8 cellular contexts compared by ENCODE assay signal in genomic region chr12:57487055-57487596, GRCh38. TPM values are rescaled to one million over a fixed set of nuclear protein-coding genes. Genes with fewer than 3 reads are reported as not detected.
DNase-seq lines count a peak whose midpoint lies in the region; ATAC-seq and TF ChIP-seq lines count a peak whose summit lies in the region.

No MANE protein-coding gene starts in this region.

- H3K4me1 Mint-ChIP-seq in MCF 10A (ENCODE audit: insufficient read depth, unreplicated experiment) (peaks cover 20% of the 10 kb centered on the region), nephron (peaks cover 19% of the 10 kb centered on the region)

- TF ChIP-seq CTCF in AG04450 (IDR thresholded peaks at IDR 0.05; ENCODE audit: low read depth, low read length) (no peak), MCF 10A (IDR thresholded peaks at IDR 0.05; ENCODE audit: unreplicated experiment) (no peak), nephron (IDR thresholded peaks at IDR 0.05; ENCODE audit: unreplicated experiment in 3 of 3) (no peak)

- peaks cover 12% of the 10 kb centered on the region for H3K27me3 Mint-ChIP-seq in MCF 10A (ENCODE audit: insufficient read depth, unreplicated experiment)
- H3K27me3 Mint-ChIP-seq in nephron (ENCODE audit: low read depth): no peaks in the 10 kb centered on the region

- no TSS peak for BruUV-seq in MCF 10A (replicated peaks; lab: Mats Ljungman, UMichigan)

- CTCF ChIA-PET in AG04450 (lab: Charles Lee) (interaction anchor here (1.9 kb wide), 1 partner anchor 29 kb away, joined by 10 read pairs; no protein-coding TSS in a partner anchor), MCF 10A (lab: Yijun Ruan, JAX) (interaction anchor here (0.6 to 1.7 kb wide), 6 partner anchors 10 to 271 kb away, joined by 3 to 4 read pairs (median 3); no protein-coding TSS in a partner anchor)

- no peak for ATAC-seq in GM21447 (IDR thresholded peaks at IDR 0.05; ENCODE audit: unreplicated experiment)
- no peak for ATAC-seq in GM19467 (IDR thresholded peaks at IDR 0.05; ENCODE audit: unreplicated experiment)
- ATAC-seq in GM21381 (IDR thresholded peaks at IDR 0.05; ENCODE audit: unreplicated experiment): no peak
- no peak for ATAC-seq in HG02610 (IDR thresholded peaks at IDR 0.05; ENCODE audit: unreplicated experiment)

- intact Hi-C loops in MCF 10A (cut with micrococcal nuclease): no loop called here

- peaks cover 32% of the 10 kb centered on the region for H3K36me3 ChIP-seq in HUES64 (ENCODE audit: insufficient read depth, low read length)

- H3K9ac ChIP-seq in HUES64 (ENCODE audit: low read depth, low read length): no peak overlapping the region

- H3K27ac ChIP-seq in AG04450 (ENCODE audit: low read depth, low read length) (peak overlapping the region; percentile 11), HUES64 (ENCODE audit: low read depth, low read length) (no peak overlapping the region)

- peaks cover 6% of the 10 kb centered on the region; the same call in 1 of the 2 replicates for H3K4me1 ChIP-seq in HUES64 (ENCODE audit: insufficient read depth, low read length)

- no peaks in the 10 kb centered on the region; the same call in 1 of the 2 replicates for H3K9me3 ChIP-seq in AG04450 (ENCODE audit: control insufficient read depth, insufficient read depth, low read length)
- H3K9me3 ChIP-seq in HUES64 (ENCODE audit: insufficient read depth, low read depth, low read length): no peaks in the 10 kb centered on the region

- WGBS in HUES64: 93% methylated on average over 27 of the region's 27 CpGs

- H3K4me3 ChIP-seq in AG04450 (ENCODE audit: low read depth, low read length) (peak overlapping the region; percentile 52; the same call in 1 of the 2 replicates), HUES64 (ENCODE audit: low read length) (0 out of 2 replicates have a peak overlapping the region, but pooled peaks have one; percentile 95)

- H3K9me3 Mint-ChIP-seq in MCF 10A (ENCODE audit: unreplicated experiment) (no peaks in the 10 kb centered on the region), nephron (no peaks in the 10 kb centered on the region)

- peak overlapping the region; percentile 92 for H3K4me3 Mint-ChIP-seq in MCF 10A (ENCODE audit: unreplicated experiment)
- peak overlapping the region; percentile 92 to 99 (median 98) for H3K4me3 Mint-ChIP-seq in nephron

- H3K27me3 ChIP-seq in AG04450 (ENCODE audit: control insufficient read depth, insufficient read depth, low read length): no peaks in the 10 kb centered on the region
- no peaks in the 10 kb centered on the region for H3K27me3 ChIP-seq in HUES64 (ENCODE audit: insufficient read depth, low read length)

- peaks cover 31% of the 10 kb centered on the region for H3K36me3 Mint-ChIP-seq in MCF 10A (ENCODE audit: insufficient read depth, unreplicated experiment)
- peaks cover 32% of the 10 kb centered on the region for H3K36me3 Mint-ChIP-seq in nephron (ENCODE audit: low read depth)

- peak overlapping the region; percentile 87 for H3K27ac Mint-ChIP-seq in MCF 10A (ENCODE audit: low read depth, unreplicated experiment)
- no peak overlapping the region for H3K27ac Mint-ChIP-seq in nephron

- POLR2A ChIA-PET in AG04450 (lab: Yijun Ruan, JAX): interaction anchor here (0.7 kb wide), 1 partner anchor 175 kb away, joined by 7 read pairs; no protein-coding TSS in a partner anchor
- POLR2A ChIA-PET in MCF 10A (lab: Yijun Ruan, JAX): interaction anchor here (0.9 to 1.1 kb wide), 3 partner anchors 27 to 36 kb away, joined by 3 to 4 read pairs (median 3); no protein-coding TSS in a partner anchor

- DNase-seq in AG04450 (ENCODE audit: low read depth, low spot score) (no peak), MCF 10A (ENCODE audit: unreplicated experiment) (no peak)

RNA-seq across cellular contexts. Expression of gene MARS1, which starts 0.7 kb away (rescaled TPM):
- 236 and 252 TPM in 2 replicates for polyA plus RNA-seq in AG04450 (2011; rRNA removed)
- 230 and 259 TPM in 2 replicates for polyA minus RNA-seq in AG04450 (2011; rRNA and poly(A)+ RNA removed)
- polyA plus RNA-seq in HUES64 (2013, experiment 1 of 2): 167 TPM
- polyA plus RNA-seq in HUES64 (2013, experiment 2 of 2): 186 TPM
- 714 and 762 TPM in 2 replicates for total RNA-seq in MCF 10A (2022)

RNA-seq across cellular contexts. Expression of gene ARHGAP9, which starts 7.5 kb away (rescaled TPM):
- 1.2 TPM in 2 replicates for polyA plus RNA-seq in AG04450 (2011; rRNA removed)
- polyA minus RNA-seq in AG04450 (2011; rRNA and poly(A)+ RNA removed): 0.39 and 1.2 TPM in 2 replicates
- 1.2 TPM for polyA plus RNA-seq in HUES64 (2013, experiment 1 of 2)
- 2.7 TPM for polyA plus RNA-seq in HUES64 (2013, experiment 2 of 2)
- 0.69 and 1.1 TPM in 2 replicates for total RNA-seq in MCF 10A (2022)

RNA-seq across cellular contexts. Expression of gene GLI1, which starts 27.5 kb away (rescaled TPM):
- polyA plus RNA-seq in AG04450 (2011; rRNA removed): 8.3 and 9.7 TPM in 2 replicates
- 16.6 and 16.9 TPM in 2 replicates for polyA minus RNA-seq in AG04450 (2011; rRNA and poly(A)+ RNA removed)
- 10.6 TPM for polyA plus RNA-seq in HUES64 (2013, experiment 1 of 2)
- 7.5 TPM for polyA plus RNA-seq in HUES64 (2013, experiment 2 of 2)
- not detected in 2 replicates for total RNA-seq in MCF 10A (2022)

RNA-seq across cellular contexts. Expression of gene INHBE, which starts 32.0 kb away (rescaled TPM):
- polyA plus RNA-seq in AG04450 (2011; rRNA removed): 10.8 TPM in 2 replicates
- polyA minus RNA-seq in AG04450 (2011; rRNA and poly(A)+ RNA removed): 8.3 and 9.8 TPM in 2 replicates
- polyA plus RNA-seq in HUES64 (2013, experiment 1 of 2): 4.0 TPM
- polyA plus RNA-seq in HUES64 (2013, experiment 2 of 2): 3.9 TPM
- 2.1 and 5.0 TPM in 2 replicates for total RNA-seq in MCF 10A (2022)

RNA-seq across cellular contexts. Expression of gene DDIT3, which starts 33.2 kb away (rescaled TPM):
- polyA plus RNA-seq in AG04450 (2011; rRNA removed): 64.9 and 69.0 TPM in 2 replicates
- 28.6 and 30.8 TPM in 2 replicates for polyA minus RNA-seq in AG04450 (2011; rRNA and poly(A)+ RNA removed)
- 4.8 TPM for polyA plus RNA-seq in HUES64 (2013, experiment 1 of 2)
- 4.8 TPM for polyA plus RNA-seq in HUES64 (2013, experiment 2 of 2)
- 156 and 168 TPM in 2 replicates for total RNA-seq in MCF 10A (2022)
